8 cellular contexts compared by ENCODE assay signal in genomic region chr1:228082260-228082974, GRCh38. TPM values are rescaled to one million over a fixed set of nuclear protein-coding genes. Genes with fewer than 3 reads are reported as not detected.
DNase-seq lines count a peak whose midpoint lies in the region; ATAC-seq and TF ChIP-seq lines count a peak whose summit lies in the region.

TSS of gene ARF1 (plus strand) at chr1:228082708. CDS start at chr1:228097115, 14,407 bp downstream.

- H3K27me3 ChIP-seq in BLaER1 (no peaks in the 10 kb centered on the region), left lung (no peaks in the 10 kb centered on the region)

- POLR2A ChIA-PET in activated CD4-positive, alpha-beta T cell treated with anti-CD3 and anti-CD28 coated beads, Interleukin-2, amount 10 ng/mL, durations not matched to agents 7 days and 5 days (lab: Charles Lee), result no interaction called here

- peaks cover 71% of the 10 kb centered on the region for H4K20me1 ChIP-seq in BLaER1

- peak; percentile 98 for DNase-seq in NCI-H69 (lab: John Stamatoyannopoulos, UW)
- DNase-seq in activated CD4-positive, alpha-beta T cell treated with anti-CD3 and anti-CD28 coated beads, Interleukin-2, amount 10 ng/mL, durations not matched to agents 7 days and 5 days, result peak; percentile 89
- peak; percentile 62 for DNase-seq in cortex of kidney (lab: John Stamatoyannopoulos, UW)
- DNase-seq in left lung, result peak; percentile 94 to 98
- DNase-seq in stimulated activated CD4-positive, alpha-beta T cell treated with anti-CD3 and anti-CD28 coated beads, Interleukin-2, amount 100 ng/mL, for 4 hours (ENCODE audit: low read depth), result peak; percentile 90

- H3K4me2 ChIP-seq in BLaER1, result peak within 1 kb of the TSS; percentile 99

- peaks cover 81% of the 10 kb centered on the region for H3K4me1 ChIP-seq in BLaER1
- H3K4me1 ChIP-seq in left lung, result peaks cover 42 to 52% of the 10 kb centered on the region in 2 donors

- no peaks in the 10 kb centered on the region for H3K27me3 Mint-ChIP-seq in activated CD4-positive, alpha-beta T cell treated with anti-CD3 and anti-CD28 coated beads, Interleukin-2, amount 10 ng/mL, durations not matched to agents 7 days and 5 days

- CTCF ChIA-PET in activated CD4-positive, alpha-beta T cell treated with anti-CD3 and anti-CD28 coated beads, Interleukin-2, amount 10 ng/mL, durations not matched to agents 7 days and 5 days (lab: Charles Lee), result interaction anchor here (0.9 to 1.5 kb wide), 5 partner anchors 9 to 404 kb away, joined by 3 to 4 read pairs (median 3); partner anchors contain the start of gene RNF187

- peak within 1 kb of the TSS; percentile 100 for H3K4me3 ChIP-seq in BLaER1
- H3K4me3 ChIP-seq in left lung, result peak within 1 kb of the TSS; percentile 98 to 99

- peak within 1 kb of the TSS; percentile 92 for H3K4me3 Mint-ChIP-seq in activated CD4-positive, alpha-beta T cell treated with anti-CD3 and anti-CD28 coated beads, Interleukin-2, amount 10 ng/mL, durations not matched to agents 7 days and 5 days

- peak within 1 kb of the TSS; percentile 100 for H3K9ac ChIP-seq in BLaER1

- H3K4me1 Mint-ChIP-seq in activated CD4-positive, alpha-beta T cell treated with anti-CD3 and anti-CD28 coated beads, Interleukin-2, amount 10 ng/mL, durations not matched to agents 7 days and 5 days, result peaks cover 51% of the 10 kb centered on the region

- peak within 1 kb of the TSS; percentile 95 for H3K27ac Mint-ChIP-seq in activated CD4-positive, alpha-beta T cell treated with anti-CD3 and anti-CD28 coated beads, Interleukin-2, amount 10 ng/mL, durations not matched to agents 7 days and 5 days

- H3K9me3 ChIP-seq in BLaER1 (no peaks in the 10 kb centered on the region), left lung (no peaks in the 10 kb centered on the region)

- peak within 1 kb of the TSS; percentile 100 for H3K27ac ChIP-seq in BLaER1
- H3K27ac ChIP-seq in left lung, result peak within 1 kb of the TSS; percentile 99

- intact Hi-C loops in left lung (cut with DNase I), result no loop called here

- no peaks in the 10 kb centered on the region for H3K9me3 Mint-ChIP-seq in activated CD4-positive, alpha-beta T cell treated with anti-CD3 and anti-CD28 coated beads, Interleukin-2, amount 10 ng/mL, durations not matched to agents 7 days and 5 days

- H3K36me3 ChIP-seq in BLaER1 (peaks cover 29% of the 10 kb centered on the region), left lung (no peaks in the 10 kb centered on the region)

- peaks cover 33% of the 10 kb centered on the region for H3K36me3 Mint-ChIP-seq in activated CD4-positive, alpha-beta T cell treated with anti-CD3 and anti-CD28 coated beads, Interleukin-2, amount 10 ng/mL, durations not matched to agents 7 days and 5 days (ENCODE audit: low read depth)

- ATAC-seq in GM19351 (IDR thresholded peaks at IDR 0.05; ENCODE audit: unreplicated experiment), result peak; percentile 63
- ATAC-seq in HG03520 (IDR thresholded peaks at IDR 0.05; ENCODE audit: unreplicated experiment), result peak; percentile 69
- ATAC-seq in left lung, result peak; percentile 93

- TF ChIP-seq CTCF in left lung (IDR thresholded peaks at IDR 0.05), result peak in 1 of 2 donors; percentile 22

RNA-seq across cellular contexts. Expression of gene ARF1, which starts in this region (rescaled TPM):
- total RNA-seq in activated CD4-positive, alpha-beta T cell treated with anti-CD3 and anti-CD28 coated beads, Interleukin-2, amount 10 ng/mL, durations not matched to agents 7 days and 5 days, result 100 to 1,000 TPM; 267 to 285 TPM
- 100 to 1,000 TPM; 407 to 455 TPM for total RNA-seq in left lung

Comparison
In these comparisons a context has a peak if more than half of its experiments do, and no peak if none do; other contexts are left out.
1. Peak in every context shown above with its lines: DNase-seq, ATAC-seq, H3K4me3 ChIP-seq and H3K27ac ChIP-seq.